In genomic region chr20:41138217-41138526, GRCh38 we compare ENCODE assay signal across 1 cellular context.
TF ChIP-seq lines count a peak whose summit lies in the region.

No MANE protein-coding gene starts in this region.

TF ChIP-seq in GM23338, 12 proteins besides CTCF, POLR2A, EP300 and RAD21 (continued from another document):
- no peak for TF ChIP-seq EZH2phosphoT487 (IDR thresholded peaks at IDR 0.05; ENCODE audit: unreplicated experiment)
- no peak for TF ChIP-seq CREB1 (CRISPR knock-in tag; IDR thresholded peaks at IDR 0.05; ENCODE audit: low read depth)
- no peak for TF ChIP-seq POLR2AphosphoS5 (IDR thresholded peaks at IDR 0.05; ENCODE audit: low read depth)
- no peak for TF ChIP-seq ZNF331 (CRISPR knock-in tag; IDR thresholded peaks at IDR 0.05; ENCODE audit: low read depth)
- no peak for TF ChIP-seq EZH2 (IDR thresholded peaks at IDR 0.05; ENCODE audit: low read depth, unreplicated experiment)
- TF ChIP-seq ZNF114 (CRISPR knock-in tag; IDR thresholded peaks at IDR 0.05), result no peak
- TF ChIP-seq STAT1 (IDR thresholded peaks at IDR 0.05; ENCODE audit: unreplicated experiment), result no peak
